In the genomic region with DNA sequence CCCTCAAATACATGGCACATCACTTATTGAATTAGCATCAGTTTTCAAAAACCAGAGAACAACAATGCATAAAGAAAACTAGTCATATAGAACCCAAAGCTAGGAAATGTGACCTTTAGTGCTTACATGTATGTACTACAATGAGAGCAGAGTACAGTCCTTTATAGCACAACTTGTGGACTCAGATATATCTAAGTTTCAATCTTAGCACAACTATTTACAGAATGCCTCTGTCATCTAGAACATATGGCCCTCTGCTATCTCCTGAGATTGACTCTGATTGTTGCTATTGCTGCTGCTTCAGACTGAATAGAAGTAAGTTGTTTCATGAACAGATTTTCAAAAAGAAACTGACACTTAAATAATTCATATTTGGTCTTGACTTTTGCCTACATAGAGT, we compare ENCODE assay signal across 31 cellular contexts.
"Had no signal": no experiment of that assay in that cellular context is flagged by ENCODE, and none has a peak within 500 bp of the region (broad histone marks: within the 10 kb centered on the region; RNA-seq: fewer than 3 reads in every experiment).

No MANE protein-coding gene starts in this region.

- ATAC-seq: activated CD4-positive, alpha-beta T cell treated with anti-CD3 and anti-CD28 coated beads for 36 hours; activated CD8-positive, alpha-beta memory T cell treated with anti-CD3 and anti-CD28 coated beads, Interleukin-2, amount 10 ng/mL, durations not matched to agents 7 days and 5 days; activated CD8-positive, alpha-beta T cell treated with anti-CD3 and anti-CD28 coated beads, Interleukin-2, amount 10 ng/mL, durations not matched to agents 7 days and 5 days; activated naive CD8-positive, alpha-beta T cell treated with anti-CD3 and anti-CD28 coated beads, Interleukin-2, amount 50 U/mL, for 24 hours; activated T-cell treated with anti-CD3 and anti-CD28 coated beads, Interleukin-2, amount 50 U/mL, for 72 hours; body of pancreas; effector memory CD8-positive, alpha-beta T cell; gastroesophageal sphincter; heart right ventricle had no signal

- H3K36me3 ChIP-seq: adrenal gland, esophagus squamous epithelium, gastroesophageal sphincter, heart right ventricle had no signal

- H3K9me3 ChIP-seq: adrenal gland, body of pancreas, esophagus squamous epithelium, gastroesophageal sphincter had no signal

- H3K4me2 ChIP-seq: hepatocyte had no signal

- H2AFZ ChIP-seq: hepatocyte had no signal

- FAIRE-seq: colon had no signal

- H3K4me3 ChIP-seq: adrenal gland, body of pancreas, esophagus squamous epithelium, gastroesophageal sphincter, heart right ventricle, hepatocyte had no signal

- H3K79me2 ChIP-seq: hepatocyte had no signal

- H3K4me1 ChIP-seq: adrenal gland, body of pancreas, esophagus squamous epithelium, gastroesophageal sphincter, heart right ventricle had no signal

- H3K27me3 ChIP-seq: adrenal gland, body of pancreas, esophagus squamous epithelium, gastroesophageal sphincter, heart right ventricle, hepatocyte had no signal

- DNase-seq: activated CD4-positive, alpha-beta memory T cell treated with anti-CD3 and anti-CD28 coated beads for 36 hours; activated CD4-positive, alpha-beta T cell treated with anti-CD3 and anti-CD28 coated beads for 36 hours; activated CD4-positive, alpha-beta T cell treated with anti-CD3 and anti-CD28 coated beads, Interleukin-2, amount 10 ng/mL, durations not matched to agents 24 days and 14 days; activated CD4-positive, CD25-positive, alpha-beta regulatory T cell; activated CD4-positive, CD25-positive, alpha-beta regulatory T cell treated with anti-CD3 and anti-CD28 coated beads, Interleukin-2, amount 50 U/mL, for 72 hours; activated CD8-positive, alpha-beta memory T cell treated with anti-CD3 and anti-CD28 coated beads, Interleukin-2, amount 10 ng/mL, durations not matched to agents 7 days and 5 days; activated CD8-positive, alpha-beta memory T cell treated with anti-CD3 and anti-CD28 coated beads, Interleukin-2, amount 50 U/mL, for 4 hours; activated CD8-positive, alpha-beta T cell treated with anti-CD3 and anti-CD28 coated beads, Interleukin-2, amount 10 ng/mL, durations not matched to agents 7 days and 5 days; activated gamma-delta T cell treated with Interleukin-2 at 50 U/mL for 16 hours; activated naive CD4-positive, alpha-beta T cell treated with anti-CD3 and anti-CD28 coated beads, Interleukin-2, amount 50 U/mL, for 16 hours; activated naive CD4-positive, alpha-beta T cell treated with Interleukin-2 at 50 U/mL for 16 hours; activated naive CD8-positive, alpha-beta T cell treated with anti-CD3 and anti-CD28 coated beads, Interleukin-2, amount 50 U/mL, for 24 hours; activated T-cell treated with anti-CD3 and anti-CD28 coated beads, Interleukin-2, amount 50 U/mL, for 24 hours; activated T-cell treated with anti-CD3 and anti-CD28 coated beads, Interleukin-2, amount 50 U/mL, for 72 hours; adrenal gland; amygdala; aorta; body of pancreas; caudate nucleus; cortex of kidney; dermis blood vessel endothelial cell; effector CD4-positive, alpha-beta T cell; effector memory CD8-positive, alpha-beta T cell; erythroblast; esophagus squamous epithelium; foreskin melanocyte; heart right ventricle; T1000 had no signal

- H3K27ac ChIP-seq: adrenal gland, body of pancreas, esophagus squamous epithelium, gastroesophageal sphincter, heart right ventricle, hepatocyte had no signal
